ENCODE assay signal across 1 cellular context in the genomic region with DNA sequence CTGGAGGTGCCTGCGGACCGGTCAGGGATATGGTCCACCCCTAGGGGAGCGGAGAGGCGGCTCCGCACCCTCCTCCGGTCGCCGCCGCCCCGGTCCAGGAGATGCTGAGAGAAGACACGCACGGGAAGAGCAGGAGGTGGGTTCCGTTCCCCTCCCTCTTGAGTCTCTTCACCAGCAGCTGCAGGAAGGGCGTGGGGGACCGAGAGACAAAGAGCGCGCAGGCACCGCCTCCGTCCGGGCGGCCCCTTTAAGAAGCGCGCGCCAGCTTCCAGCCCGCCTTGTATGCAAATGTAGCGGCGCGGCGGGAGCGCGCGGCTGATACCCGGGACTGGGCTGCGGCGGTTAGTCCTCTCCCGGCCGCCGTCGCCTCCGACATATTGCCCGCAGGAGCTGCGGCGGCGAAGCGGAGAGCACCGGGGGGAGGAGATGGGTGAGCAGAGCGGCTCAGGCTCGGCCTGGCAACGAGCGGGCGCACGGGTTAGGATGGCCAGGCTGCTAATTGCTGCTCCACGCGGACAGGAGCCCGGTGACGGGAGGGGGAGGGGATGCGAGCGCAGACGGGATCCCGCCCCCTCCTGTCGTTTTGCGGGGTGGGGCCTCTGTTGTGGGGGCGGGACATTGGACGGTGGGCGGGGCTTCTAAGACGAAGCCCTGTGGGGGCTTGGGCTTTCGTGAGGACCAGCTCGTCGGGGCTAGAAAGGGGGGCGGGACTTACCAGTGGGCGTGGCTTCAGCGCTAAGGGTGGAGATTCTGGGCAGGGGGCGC.
A peak's percentile ranks its signal among the peaks of the same experiment; 100 is the strongest.
TF ChIP-seq lines count a peak whose summit lies in the region.

A gene (plus strand): TSS at position 318 of the 765 bp plus-strand sequence. CDS start 109 bp downstream, at position 427.

TF ChIP-seq in HepG2, 621 proteins besides CTCF, POLR2A, EP300 and RAD21 (continued from another document and continues in another):
- 0 out of 2 replicates have a peak, but pooled peaks have one; percentile 39 for TF ChIP-seq ZNF205 (CRISPR knock-in tag; IDR thresholded peaks at IDR 0.05)
- peak; percentile 81; the same call in 1 of the 2 replicates for TF ChIP-seq GTF3A (CRISPR knock-in tag; conservative IDR thresholded peaks at IDR 0.05)
- 0 out of 2 replicates have a peak, but pooled peaks have one; percentile 18 for TF ChIP-seq ZNF567 (CRISPR knock-in tag; IDR thresholded peaks at IDR 0.05; ENCODE audit: borderline replicate concordance)
- no peak for TF ChIP-seq SCMH1 (CRISPR knock-in tag; IDR thresholded peaks at IDR 0.05; ENCODE audit: borderline replicate concordance)
- no peak for TF ChIP-seq ZNF766 (CRISPR knock-in tag; IDR thresholded peaks at IDR 0.05; ENCODE audit: borderline replicate concordance)
- TF ChIP-seq, protein P1, sequence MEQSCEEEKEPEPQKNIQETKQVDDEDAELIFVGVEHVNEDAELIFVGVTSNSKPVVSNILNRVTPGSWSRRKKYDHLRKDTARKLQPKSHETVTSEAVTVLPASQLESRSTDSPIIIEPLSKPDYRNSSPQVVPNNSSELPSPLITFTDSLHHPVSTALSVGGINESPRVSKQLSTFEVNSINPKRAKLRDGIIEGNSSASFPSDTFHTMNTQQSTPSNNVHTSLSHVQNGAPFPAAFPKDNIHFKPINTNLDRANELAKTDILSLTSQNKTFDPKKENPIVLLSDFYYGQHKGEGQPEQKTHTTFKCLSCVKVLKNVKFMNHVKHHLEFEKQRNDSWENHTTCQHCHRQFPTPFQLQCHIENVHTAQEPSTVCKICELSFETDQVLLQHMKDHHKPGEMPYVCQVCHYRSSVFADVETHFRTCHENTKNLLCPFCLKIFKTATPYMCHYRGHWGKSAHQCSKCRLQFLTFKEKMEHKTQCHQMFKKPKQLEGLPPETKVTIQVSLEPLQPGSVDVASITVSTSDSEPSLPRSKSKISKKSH (CRISPR knock-in tag; IDR thresholded peaks at IDR 0.05; ENCODE audit: borderline replicate concordance), result no peak; the same call in 1 of the 2 replicates
- no peak; the same call in 1 of the 2 replicates for TF ChIP-seq CHCHD3 (CRISPR knock-in tag; IDR thresholded peaks at IDR 0.05)
- TF ChIP-seq ZZZ3 (CRISPR knock-in tag; IDR thresholded peaks at IDR 0.05; ENCODE audit: borderline replicate concordance), result 0 out of 2 replicates have a peak, but pooled peaks have one; percentile 26
- TF ChIP-seq MTA1 (CRISPR knock-in tag; IDR thresholded peaks at IDR 0.05; ENCODE audit: borderline replicate concordance), result peak; percentile 19; the same call in 1 of the 2 replicates
- 0 out of 2 replicates have a peak, but pooled peaks have one; percentile 71 for TF ChIP-seq CAMTA2 (CRISPR knock-in tag; IDR thresholded peaks at IDR 0.05; ENCODE audit: borderline replicate concordance)
- TF ChIP-seq, protein P2, sequence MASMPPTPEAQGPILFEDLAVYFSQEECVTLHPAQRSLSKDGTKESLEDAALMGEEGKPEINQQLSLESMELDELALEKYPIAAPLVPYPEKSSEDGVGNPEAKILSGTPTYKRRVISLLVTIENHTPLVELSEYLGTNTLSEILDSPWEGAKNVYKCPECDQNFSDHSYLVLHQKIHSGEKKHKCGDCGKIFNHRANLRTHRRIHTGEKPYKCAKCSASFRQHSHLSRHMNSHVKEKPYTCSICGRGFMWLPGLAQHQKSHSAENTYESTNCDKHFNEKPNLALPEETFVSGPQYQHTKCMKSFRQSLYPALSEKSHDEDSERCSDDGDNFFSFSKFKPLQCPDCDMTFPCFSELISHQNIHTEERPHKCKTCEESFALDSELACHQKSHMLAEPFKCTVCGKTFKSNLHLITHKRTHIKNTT (CRISPR knock-in tag; IDR thresholded peaks at IDR 0.05), result no peak
- 0 out of 2 replicates have a peak, but pooled peaks have one; percentile 54 for TF ChIP-seq ZSCAN22 (CRISPR knock-in tag; IDR thresholded peaks at IDR 0.05)
- TF ChIP-seq AKAP8 (CRISPR knock-in tag; IDR thresholded peaks at IDR 0.05), result no peak
- no peak for TF ChIP-seq KLF15 (CRISPR knock-in tag; IDR thresholded peaks at IDR 0.05; ENCODE audit: borderline replicate concordance)
- TF ChIP-seq KDM4B (CRISPR knock-in tag; IDR thresholded peaks at IDR 0.05), result no peak
- TF ChIP-seq HDAC2 (CRISPR knock-in tag; IDR thresholded peaks at IDR 0.05), result peak; percentile 25; the same call in 1 of the 2 replicates
- no peak for TF ChIP-seq ZNF441 (CRISPR knock-in tag; IDR thresholded peaks at IDR 0.05; ENCODE audit: borderline replicate concordance)
- TF ChIP-seq, protein P3, sequence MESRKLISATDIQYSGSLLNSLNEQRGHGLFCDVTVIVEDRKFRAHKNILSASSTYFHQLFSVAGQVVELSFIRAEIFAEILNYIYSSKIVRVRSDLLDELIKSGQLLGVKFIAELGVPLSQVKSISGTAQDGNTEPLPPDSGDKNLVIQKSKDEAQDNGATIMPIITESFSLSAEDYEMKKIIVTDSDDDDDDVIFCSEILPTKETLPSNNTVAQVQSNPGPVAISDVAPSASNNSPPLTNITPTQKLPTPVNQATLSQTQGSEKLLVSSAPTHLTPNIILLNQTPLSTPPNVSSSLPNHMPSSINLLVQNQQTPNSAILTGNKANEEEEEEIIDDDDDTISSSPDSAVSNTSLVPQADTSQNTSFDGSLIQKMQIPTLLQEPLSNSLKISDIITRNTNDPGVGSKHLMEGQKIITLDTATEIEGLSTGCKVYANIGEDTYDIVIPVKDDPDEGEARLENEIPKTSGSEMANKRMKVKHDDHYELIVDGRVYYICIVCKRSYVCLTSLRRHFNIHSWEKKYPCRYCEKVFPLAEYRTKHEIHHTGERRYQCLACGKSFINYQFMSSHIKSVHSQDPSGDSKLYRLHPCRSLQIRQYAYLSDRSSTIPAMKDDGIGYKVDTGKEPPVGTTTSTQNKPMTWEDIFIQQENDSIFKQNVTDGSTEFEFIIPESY (CRISPR knock-in tag; IDR thresholded peaks at IDR 0.05), result no peak
- no peak for TF ChIP-seq ZNF530 (CRISPR knock-in tag; IDR thresholded peaks at IDR 0.05; ENCODE audit: low read depth)
- TF ChIP-seq, protein P4, sequence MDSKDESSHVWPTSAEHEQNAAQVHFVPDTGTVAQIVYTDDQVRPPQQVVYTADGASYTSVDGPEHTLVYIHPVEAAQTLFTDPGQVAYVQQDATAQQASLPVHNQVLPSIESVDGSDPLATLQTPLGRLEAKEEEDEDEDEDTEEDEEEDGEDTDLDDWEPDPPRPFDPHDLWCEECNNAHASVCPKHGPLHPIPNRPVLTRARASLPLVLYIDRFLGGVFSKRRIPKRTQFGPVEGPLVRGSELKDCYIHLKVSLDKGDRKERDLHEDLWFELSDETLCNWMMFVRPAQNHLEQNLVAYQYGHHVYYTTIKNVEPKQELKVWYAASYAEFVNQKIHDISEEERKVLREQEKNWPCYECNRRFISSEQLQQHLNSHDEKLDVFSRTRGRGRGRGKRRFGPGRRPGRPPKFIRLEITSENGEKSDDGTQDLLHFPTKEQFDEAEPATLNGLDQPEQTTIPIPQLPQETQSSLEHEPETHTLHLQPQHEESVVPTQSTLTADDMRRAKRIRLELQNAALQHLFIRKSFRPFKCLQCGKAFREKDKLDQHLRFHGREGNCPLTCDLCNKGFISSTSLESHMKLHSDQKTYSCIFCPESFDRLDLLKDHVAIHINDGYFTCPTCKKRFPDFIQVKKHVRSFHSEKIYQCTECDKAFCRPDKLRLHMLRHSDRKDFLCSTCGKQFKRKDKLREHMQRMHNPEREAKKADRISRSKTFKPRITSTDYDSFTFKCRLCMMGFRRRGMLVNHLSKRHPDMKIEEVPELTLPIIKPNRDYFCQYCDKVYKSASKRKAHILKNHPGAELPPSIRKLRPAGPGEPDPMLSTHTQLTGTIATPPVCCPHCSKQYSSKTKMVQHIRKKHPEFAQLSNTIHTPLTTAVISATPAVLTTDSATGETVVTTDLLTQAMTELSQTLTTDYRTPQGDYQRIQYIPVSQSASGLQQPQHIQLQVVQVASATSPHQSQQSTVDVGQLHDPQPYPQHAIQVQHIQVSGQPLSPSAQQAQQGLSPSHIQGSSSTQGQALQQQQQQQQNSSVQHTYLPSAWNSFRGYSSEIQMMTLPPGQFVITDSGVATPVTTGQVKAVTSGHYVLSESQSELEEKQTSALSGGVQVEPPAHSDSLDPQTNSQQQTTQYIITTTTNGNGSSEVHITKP (CRISPR knock-in tag; IDR thresholded peaks at IDR 0.05; ENCODE audit: low read depth), result no peak
- TF ChIP-seq POGZ (CRISPR knock-in tag; IDR thresholded peaks at IDR 0.05), result peak; percentile 68
- no peak for TF ChIP-seq FOXA1 (IDR thresholded peaks at IDR 0.05)
- TF ChIP-seq FOXA1 (CRISPR knock-in tag; IDR thresholded peaks at IDR 0.05), result no peak
- TF ChIP-seq SYNCRIP (IDR thresholded peaks at IDR 0.05; ENCODE audit: insufficient read depth, low read depth, low read length), result no peak
- TF ChIP-seq, protein P5, sequence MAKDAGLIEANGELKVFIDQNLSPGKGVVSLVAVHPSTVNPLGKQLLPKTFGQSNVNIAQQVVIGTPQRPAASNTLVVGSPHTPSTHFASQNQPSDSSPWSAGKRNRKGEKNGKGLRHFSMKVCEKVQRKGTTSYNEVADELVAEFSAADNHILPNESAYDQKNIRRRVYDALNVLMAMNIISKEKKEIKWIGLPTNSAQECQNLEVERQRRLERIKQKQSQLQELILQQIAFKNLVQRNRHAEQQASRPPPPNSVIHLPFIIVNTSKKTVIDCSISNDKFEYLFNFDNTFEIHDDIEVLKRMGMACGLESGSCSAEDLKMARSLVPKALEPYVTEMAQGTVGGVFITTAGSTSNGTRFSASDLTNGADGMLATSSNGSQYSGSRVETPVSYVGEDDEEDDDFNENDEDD (CRISPR knock-in tag; IDR thresholded peaks at IDR 0.05; ENCODE audit: borderline replicate concordance), result no peak
- TF ChIP-seq, protein P6, sequence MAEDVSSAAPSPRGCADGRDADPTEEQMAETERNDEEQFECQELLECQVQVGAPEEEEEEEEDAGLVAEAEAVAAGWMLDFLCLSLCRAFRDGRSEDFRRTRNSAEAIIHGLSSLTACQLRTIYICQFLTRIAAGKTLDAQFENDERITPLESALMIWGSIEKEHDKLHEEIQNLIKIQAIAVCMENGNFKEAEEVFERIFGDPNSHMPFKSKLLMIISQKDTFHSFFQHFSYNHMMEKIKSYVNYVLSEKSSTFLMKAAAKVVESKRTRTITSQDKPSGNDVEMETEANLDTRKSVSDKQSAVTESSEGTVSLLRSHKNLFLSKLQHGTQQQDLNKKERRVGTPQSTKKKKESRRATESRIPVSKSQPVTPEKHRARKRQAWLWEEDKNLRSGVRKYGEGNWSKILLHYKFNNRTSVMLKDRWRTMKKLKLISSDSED (CRISPR knock-in tag; IDR thresholded peaks at IDR 0.05), result no peak
- no peak for TF ChIP-seq CBFB (CRISPR knock-in tag; IDR thresholded peaks at IDR 0.05)
- TF ChIP-seq PHF5A (CRISPR knock-in tag; IDR thresholded peaks at IDR 0.05; ENCODE audit: low read depth, unreplicated experiment), result no peak
- TF ChIP-seq ZNF816 (CRISPR knock-in tag; IDR thresholded peaks at IDR 0.05; ENCODE audit: borderline replicate concordance), result 0 out of 2 replicates have a peak, but pooled peaks have one; percentile 73
- peak; percentile 34 for TF ChIP-seq ZNF781 (CRISPR knock-in tag; IDR thresholded peaks at IDR 0.05; ENCODE audit: borderline replicate concordance, not compliant biosample characterization)
- peak; percentile 95 for TF ChIP-seq ASH2L (IDR thresholded peaks at IDR 0.05; ENCODE audit: insufficient read length, low read depth, low read length)
- TF ChIP-seq, protein P7, sequence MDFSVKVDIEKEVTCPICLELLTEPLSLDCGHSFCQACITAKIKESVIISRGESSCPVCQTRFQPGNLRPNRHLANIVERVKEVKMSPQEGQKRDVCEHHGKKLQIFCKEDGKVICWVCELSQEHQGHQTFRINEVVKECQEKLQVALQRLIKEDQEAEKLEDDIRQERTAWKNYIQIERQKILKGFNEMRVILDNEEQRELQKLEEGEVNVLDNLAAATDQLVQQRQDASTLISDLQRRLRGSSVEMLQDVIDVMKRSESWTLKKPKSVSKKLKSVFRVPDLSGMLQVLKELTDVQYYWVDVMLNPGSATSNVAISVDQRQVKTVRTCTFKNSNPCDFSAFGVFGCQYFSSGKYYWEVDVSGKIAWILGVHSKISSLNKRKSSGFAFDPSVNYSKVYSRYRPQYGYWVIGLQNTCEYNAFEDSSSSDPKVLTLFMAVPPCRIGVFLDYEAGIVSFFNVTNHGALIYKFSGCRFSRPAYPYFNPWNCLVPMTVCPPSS (IDR thresholded peaks at IDR 0.05), result no peak
- TF ChIP-seq PLRG1 (conservative IDR thresholded peaks at IDR 0.05), result no peak
- 0 out of 2 replicates have a peak, but pooled peaks have one; percentile 27 for TF ChIP-seq ZNF124 (CRISPR knock-in tag; IDR thresholded peaks at IDR 0.05)
- TF ChIP-seq, protein P8, sequence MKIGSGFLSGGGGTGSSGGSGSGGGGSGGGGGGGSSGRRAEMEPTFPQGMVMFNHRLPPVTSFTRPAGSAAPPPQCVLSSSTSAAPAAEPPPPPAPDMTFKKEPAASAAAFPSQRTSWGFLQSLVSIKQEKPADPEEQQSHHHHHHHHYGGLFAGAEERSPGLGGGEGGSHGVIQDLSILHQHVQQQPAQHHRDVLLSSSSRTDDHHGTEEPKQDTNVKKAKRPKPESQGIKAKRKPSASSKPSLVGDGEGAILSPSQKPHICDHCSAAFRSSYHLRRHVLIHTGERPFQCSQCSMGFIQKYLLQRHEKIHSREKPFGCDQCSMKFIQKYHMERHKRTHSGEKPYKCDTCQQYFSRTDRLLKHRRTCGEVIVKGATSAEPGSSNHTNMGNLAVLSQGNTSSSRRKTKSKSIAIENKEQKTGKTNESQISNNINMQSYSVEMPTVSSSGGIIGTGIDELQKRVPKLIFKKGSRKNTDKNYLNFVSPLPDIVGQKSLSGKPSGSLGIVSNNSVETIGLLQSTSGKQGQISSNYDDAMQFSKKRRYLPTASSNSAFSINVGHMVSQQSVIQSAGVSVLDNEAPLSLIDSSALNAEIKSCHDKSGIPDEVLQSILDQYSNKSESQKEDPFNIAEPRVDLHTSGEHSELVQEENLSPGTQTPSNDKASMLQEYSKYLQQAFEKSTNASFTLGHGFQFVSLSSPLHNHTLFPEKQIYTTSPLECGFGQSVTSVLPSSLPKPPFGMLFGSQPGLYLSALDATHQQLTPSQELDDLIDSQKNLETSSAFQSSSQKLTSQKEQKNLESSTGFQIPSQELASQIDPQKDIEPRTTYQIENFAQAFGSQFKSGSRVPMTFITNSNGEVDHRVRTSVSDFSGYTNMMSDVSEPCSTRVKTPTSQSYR (CRISPR knock-in tag; IDR thresholded peaks at IDR 0.05; ENCODE audit: borderline replicate concordance), result peak; percentile 84
- TF ChIP-seq KLF9 (CRISPR knock-in tag; IDR thresholded peaks at IDR 0.05; ENCODE audit: low read depth), result no peak; the same call in 1 of the 2 replicates
- no peak for TF ChIP-seq ZNF678 (CRISPR knock-in tag; IDR thresholded peaks at IDR 0.05)
- peak; percentile 92 for TF ChIP-seq ZFP36L1 (CRISPR knock-in tag; IDR thresholded peaks at IDR 0.05)
